ENCODE assay signal across 9 cellular contexts in the genomic region with DNA sequence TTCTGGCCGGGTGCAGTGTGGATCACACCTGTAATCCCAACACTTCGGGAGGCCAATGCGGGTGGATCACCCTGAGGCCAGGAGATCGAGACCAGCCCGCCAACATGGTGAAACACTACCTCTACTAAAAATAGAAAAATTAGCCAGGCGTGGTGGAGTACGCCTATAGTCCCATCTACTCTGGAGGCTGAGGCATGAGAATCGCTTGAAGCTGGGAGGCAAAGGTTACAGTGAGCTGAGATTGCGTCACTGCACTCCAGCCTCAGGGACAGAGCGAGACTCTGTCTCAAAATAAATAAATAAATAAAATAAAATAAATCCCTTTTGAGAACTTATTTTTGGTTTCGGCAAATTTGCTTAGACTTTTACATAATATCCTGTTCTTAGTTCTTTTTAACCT. TPM values are rescaled to one million over a fixed set of nuclear protein-coding genes. Genes with fewer than 3 reads are reported as not detected.
"Had no signal": no experiment of that assay in that cellular context is flagged by ENCODE, and none has a peak within 500 bp of the region (broad histone marks: within the 10 kb centered on the region; RNA-seq: fewer than 3 reads in every experiment).

No MANE protein-coding gene starts in this region.

- H3K4me2 ChIP-seq: GM23338 had no signal

- H3K36me3 ChIP-seq: HAP-1 had no signal

- H3K9me3 Mint-ChIP-seq: GM23338 had no signal

- H3K4me1 ChIP-seq: HAP-1 had no signal

- DNase-seq: H7, HFFc6, KG1 had no signal

- H3K4me3 Mint-ChIP-seq: GM23338, HFFc6 had no signal

- H3K27ac Mint-ChIP-seq: GM23338, HFFc6 had no signal

- H2AFZ ChIP-seq: GM23338 had no signal

- H3K27ac ChIP-seq: HL-60 had no signal

- H3K9me3 ChIP-seq: HAP-1 had no signal

- H3K4me3 ChIP-seq: GM23338, HAP-1 had no signal

- ATAC-seq: GM23338, HCT116 had no signal

RNA-seq across cellular contexts. Expression of a gene that starts 31.5 kb away (rescaled TPM):
- total RNA-seq: GM23338, H4, H7, HFFc6, HT1080 had no signal
